20 cellular contexts compared by ENCODE assay signal in genomic region chr2:73886357-73886756, GRCh38. TPM values are rescaled to one million over a fixed set of nuclear protein-coding genes. Genes with fewer than 3 reads are reported as not detected.
DNase-seq lines count a peak whose midpoint lies in the region; ATAC-seq and TF ChIP-seq lines count a peak whose summit lies in the region.
"Had no signal": no experiment of that assay in that cellular context is flagged by ENCODE, and none has a peak within 500 bp of the region (broad histone marks: within the 10 kb centered on the region; RNA-seq: fewer than 3 reads in every experiment).

No MANE protein-coding gene starts in this region.

- no peak overlapping the region for H3K4me2 ChIP-seq in mesenchymal stem cell (ENCODE audit: low read length, poor library complexity, severe bottlenecking)
- H3K4me2 ChIP-seq: BLaER1 had no signal

- H3K4me3 Mint-ChIP-seq in activated CD4-positive, alpha-beta T cell treated with anti-CD3 and anti-CD28 coated beads for 36 hours: no peak overlapping the region
- no peak overlapping the region for H3K4me3 Mint-ChIP-seq in activated T-cell treated with anti-CD3 and anti-CD28 coated beads, Interleukin-2, amount 50 U/mL, for 4 hours
- H3K4me3 Mint-ChIP-seq in neural crest cell: no peak overlapping the region
- H3K4me3 Mint-ChIP-seq: brain, memory B cell, nephron had no signal

- peaks cover 6% of the 10 kb centered on the region for H3K27me3 Mint-ChIP-seq in activated CD4-positive, alpha-beta T cell treated with anti-CD3 and anti-CD28 coated beads for 36 hours
- H3K27me3 Mint-ChIP-seq in activated T-cell treated with anti-CD3 and anti-CD28 coated beads, Interleukin-2, amount 50 U/mL, for 4 hours (ENCODE audit: low read depth): peaks cover 3% of the 10 kb centered on the region
- H3K27me3 Mint-ChIP-seq in neural crest cell (ENCODE audit: low read depth): peaks cover 8% of the 10 kb centered on the region

- H2BK15ac ChIP-seq in mesenchymal stem cell (ENCODE audit: low read depth, poor library complexity, severe bottlenecking): no peak overlapping the region

- H3K27ac Mint-ChIP-seq in activated CD4-positive, alpha-beta T cell treated with anti-CD3 and anti-CD28 coated beads for 36 hours: peak overlapping the region; percentile 78
- peak overlapping the region; percentile 9 for H3K27ac Mint-ChIP-seq in neural crest cell (ENCODE audit: unreplicated experiment)
- H3K27ac Mint-ChIP-seq: brain, memory B cell, nephron had no signal

- H3K4me3 ChIP-seq in colonic mucosa (no peak overlapping the region), mesenchymal stem cell (ENCODE audit: insufficient read depth in 1 of 2, low read depth in 1 of 2, low read length in 2 of 2) (no peak overlapping the region)
- H3K4me3 ChIP-seq: BLaER1, coronary artery, MG63, spleen had no signal

- H3K9me3 ChIP-seq in colonic mucosa: no peaks in the 10 kb centered on the region
- no peaks in the 10 kb centered on the region for H3K9me3 ChIP-seq in mesenchymal stem cell (ENCODE audit: control insufficient read depth, low read length)
- H3K9me3 ChIP-seq: BLaER1, MG63, spleen had no signal

- H3K36me3 ChIP-seq in colonic mucosa (no peaks in the 10 kb centered on the region), mesenchymal stem cell (ENCODE audit: control insufficient read depth in 1 of 2, insufficient read depth in 2 of 2, low read depth in 1 of 2, low read length in 2 of 2) (no peaks in the 10 kb centered on the region)
- H3K36me3 ChIP-seq: BLaER1, MG63, spleen had no signal

- no peak for TF ChIP-seq CTCF in neural crest cell (conservative IDR thresholded peaks at IDR 0.05)
- TF ChIP-seq CTCF in colonic mucosa (IDR thresholded peaks at IDR 0.05): no peak

- no peak overlapping the region for H3K14ac ChIP-seq in mesenchymal stem cell (ENCODE audit: low read length in 2 of 2)

- H2AFZ ChIP-seq in mesenchymal stem cell (ENCODE audit: low read depth, low read length): no peak overlapping the region

- H3K36me3 Mint-ChIP-seq in activated CD4-positive, alpha-beta T cell treated with anti-CD3 and anti-CD28 coated beads for 36 hours (ENCODE audit: low read depth): no peaks in the 10 kb centered on the region
- no peaks in the 10 kb centered on the region for H3K36me3 Mint-ChIP-seq in activated T-cell treated with anti-CD3 and anti-CD28 coated beads, Interleukin-2, amount 50 U/mL, for 4 hours (ENCODE audit: insufficient read depth)
- no peaks in the 10 kb centered on the region for H3K36me3 Mint-ChIP-seq in neural crest cell (ENCODE audit: low read depth)
- H3K36me3 Mint-ChIP-seq: brain, memory B cell had no signal

- no peaks in the 10 kb centered on the region for H3K4me1 ChIP-seq in colonic mucosa
- peaks cover 11% of the 10 kb centered on the region for H3K4me1 ChIP-seq in mesenchymal stem cell (ENCODE audit: control insufficient read depth, insufficient read depth, low read depth, low read length)
- H3K4me1 ChIP-seq: BLaER1, spleen had no signal

- no peaks in the 10 kb centered on the region for H3K27me3 ChIP-seq in colonic mucosa
- peaks cover 0 to 76% of the 10 kb centered on the region in 2 experiments for H3K27me3 ChIP-seq in mesenchymal stem cell (ENCODE audit: control insufficient read depth in 1 of 2, insufficient read depth in 1 of 2, low read length in 2 of 2)
- H3K27me3 ChIP-seq: BLaER1, MG63 had no signal

- no peak overlapping the region for H3K4ac ChIP-seq in mesenchymal stem cell (ENCODE audit: low read depth in 1 of 2, low read length in 2 of 2)

- H3K27ac ChIP-seq in colonic mucosa (no peak overlapping the region), mesenchymal stem cell (ENCODE audit: low read length, poor library complexity, severe bottlenecking) (no peak overlapping the region)
- H3K27ac ChIP-seq: BLaER1, coronary artery, spleen had no signal

- H2BK120ac ChIP-seq in mesenchymal stem cell (ENCODE audit: low read depth, low read length): no peak overlapping the region

- H3K79me1 ChIP-seq in mesenchymal stem cell (replicated peaks; ENCODE audit: low read length, poor library complexity, severe bottlenecking): no peaks in the 10 kb centered on the region

- H3K23ac ChIP-seq in mesenchymal stem cell (ENCODE audit: low read length in 2 of 2): no peak overlapping the region

- CTCF ChIA-PET in activated CD4-positive, alpha-beta T cell treated with anti-CD3 and anti-CD28 coated beads for 36 hours (lab: Charles Lee): no interaction called here

- no peak overlapping the region for H2AK5ac ChIP-seq in mesenchymal stem cell (ENCODE audit: low read length, severe bottlenecking)

- intact Hi-C loops in activated CD4-positive, alpha-beta T cell treated with anti-CD3 and anti-CD28 coated beads for 36 hours (cut with DNase I, micrococcal nuclease): loop anchor here (1.0 to 5.0 kb wide), 4 partner anchors 27 to 55 kb away; partner anchors contain the start of gene DGUOK (in 1 of the 2)
- intact Hi-C loops in colonic mucosa (cut with DNase I): no loop called here

- peaks cover 25% of the 10 kb centered on the region for H3K4me1 Mint-ChIP-seq in activated CD4-positive, alpha-beta T cell treated with anti-CD3 and anti-CD28 coated beads for 36 hours
- peaks cover 21% of the 10 kb centered on the region for H3K4me1 Mint-ChIP-seq in activated T-cell treated with anti-CD3 and anti-CD28 coated beads, Interleukin-2, amount 50 U/mL, for 4 hours (ENCODE audit: low read depth)
- no peaks in the 10 kb centered on the region for H3K4me1 Mint-ChIP-seq in neural crest cell
- H3K4me1 Mint-ChIP-seq: brain, memory B cell, nephron had no signal

- no peak overlapping the region for H2BK5ac ChIP-seq in mesenchymal stem cell (ENCODE audit: low read depth, low read length, poor library complexity, severe bottlenecking)

- H2BK12ac ChIP-seq in mesenchymal stem cell (ENCODE audit: low read length in 2 of 2): no peak overlapping the region

- H4K8ac ChIP-seq in mesenchymal stem cell (ENCODE audit: low read length): no peak overlapping the region

- ATAC-seq in activated CD4-positive, alpha-beta T cell treated with anti-CD3 and anti-CD28 coated beads for 36 hours: peak; percentile 90
- peak; percentile 91 to 94 for ATAC-seq in activated T-cell treated with anti-CD3 and anti-CD28 coated beads, Interleukin-2, amount 50 U/mL, for 4 hours

- H3K9me3 Mint-ChIP-seq in activated CD4-positive, alpha-beta T cell treated with anti-CD3 and anti-CD28 coated beads for 36 hours (ENCODE audit: low read depth): peaks cover 3% of the 10 kb centered on the region
- no peaks in the 10 kb centered on the region for H3K9me3 Mint-ChIP-seq in activated T-cell treated with anti-CD3 and anti-CD28 coated beads, Interleukin-2, amount 50 U/mL, for 4 hours
- H3K9me3 Mint-ChIP-seq in neural crest cell: no peaks in the 10 kb centered on the region
- H3K9me3 Mint-ChIP-seq: brain, memory B cell, nephron had no signal

- no peak overlapping the region for H3K18ac ChIP-seq in mesenchymal stem cell (ENCODE audit: low read depth in 1 of 2, low read length in 2 of 2)

- POLR2A ChIA-PET in activated CD4-positive, alpha-beta T cell treated with anti-CD3 and anti-CD28 coated beads for 36 hours (lab: Charles Lee): interaction anchor here (0.7 kb wide), 1 partner anchor 96 kb away, joined by 7 read pairs; no protein-coding TSS in a partner anchor

- H4K91ac ChIP-seq in mesenchymal stem cell (ENCODE audit: low read length): no peak overlapping the region

- H3K9ac ChIP-seq in colonic mucosa (ENCODE audit: low read depth in 2 of 2, low read length in 2 of 2): no peak overlapping the region
- H3K9ac ChIP-seq in mesenchymal stem cell (ENCODE audit: low read length): no peak overlapping the region
- H3K9ac ChIP-seq: BLaER1 had no signal

- WGBS in mesenchymal stem cell: 91% methylated on average over 3 of the region's 4 CpGs

- peak; percentile 79 for DNase-seq in activated CD4-positive, alpha-beta T cell treated with anti-CD3 and anti-CD28 coated beads for 36 hours
- DNase-seq in activated CD4-positive, alpha-beta T cell treated with anti-CD3 and anti-CD28 coated beads, Interleukin-2, amount 50 U/mL, for 1 hour: no peak
- DNase-seq in activated T-cell treated with anti-CD3 and anti-CD28 coated beads, Interleukin-2, amount 50 U/mL, for 4 hours: no peak
- DNase-seq in neural crest cell (ENCODE audit: low read depth, low spot score) (no peak), colonic mucosa (no peak), mesenchymal stem cell (no peak), occipital lobe (lab: John Stamatoyannopoulos, UW) (no peak)
- DNase-seq in stimulated activated CD8-positive, alpha-beta memory T cell treated with anti-CD3 and anti-CD28 coated beads, Interleukin-4, amount 100 ng/mL, for 24 hours (ENCODE audit: low read depth): peak; percentile 17
- DNase-seq: activated effector memory CD4-positive, alpha-beta T cell treated with Interleukin-2 at 50 U/mL for 16 hours; MG63; NCI-H1694; NCI-H446; spleen had no signal

RNA-seq across cellular contexts. Expression of gene ACTG2, which starts 6.5 kb away (rescaled TPM):
- under 1 TPM in 1 of 2 experiments, not detected in 1; 0.14 TPM for total RNA-seq in activated CD4-positive, alpha-beta T cell treated with anti-CD3 and anti-CD28 coated beads for 36 hours
- total RNA-seq in activated T-cell treated with anti-CD3 and anti-CD28 coated beads, Interleukin-2, amount 50 U/mL, for 4 hours: under 1 TPM; 0.52 to 0.89 (median 0.63) TPM
- 0.39 TPM in 1 of 2 replicates, not detected in the other for total RNA-seq in neural crest cell
- 1,000 to 10,000 TPM in 1 of 2 donors, 10 to 100 TPM in 1; 25.4 to 1,198 TPM for total RNA-seq in colonic mucosa
- 101 TPM for polyA plus RNA-seq in mesenchymal stem cell (2013, experiment 1 of 2)
- polyA plus RNA-seq in mesenchymal stem cell (2013, experiment 2 of 2): 99.5 TPM
- 0.62 TPM for total RNA-seq in occipital lobe
- total RNA-seq: pulmonary artery endothelial cell had no signal
- polyA plus RNA-seq: keratinocyte had no signal

RNA-seq across cellular contexts. Expression of gene DGUOK, which starts 40.3 kb away (rescaled TPM):
- 100 to 1,000 TPM in 1 of 2 experiments, 10 to 100 TPM in 1; 97.6 to 119 TPM for total RNA-seq in activated CD4-positive, alpha-beta T cell treated with anti-CD3 and anti-CD28 coated beads for 36 hours
- total RNA-seq in activated T-cell treated with anti-CD3 and anti-CD28 coated beads, Interleukin-2, amount 50 U/mL, for 4 hours: 10 to 100 TPM; 69.5 to 76.0 (median 74.2) TPM
- total RNA-seq in neural crest cell: 97.7 and 100 TPM in 2 replicates
- total RNA-seq in colonic mucosa: 10 to 100 TPM; 55.0 to 56.3 TPM
- 115 TPM for polyA plus RNA-seq in mesenchymal stem cell (2013, experiment 1 of 2)
- 112 TPM for polyA plus RNA-seq in mesenchymal stem cell (2013, experiment 2 of 2)
- 45.7 TPM for total RNA-seq in occipital lobe

RNA-seq across cellular contexts. Expression of gene STAMBP, which starts 57.6 kb away (rescaled TPM):
- 100 to 1,000 TPM; 104 to 111 TPM for total RNA-seq in activated CD4-positive, alpha-beta T cell treated with anti-CD3 and anti-CD28 coated beads for 36 hours
- total RNA-seq in activated T-cell treated with anti-CD3 and anti-CD28 coated beads, Interleukin-2, amount 50 U/mL, for 4 hours: 10 to 100 TPM; 29.5 to 37.2 (median 30.3) TPM
- total RNA-seq in neural crest cell (37.4 and 44.7 TPM in 2 replicates), colonic mucosa (10 to 100 TPM; 49.5 to 54.7 TPM), occipital lobe (20.4 TPM)
- 41.7 TPM for polyA plus RNA-seq in mesenchymal stem cell (2013, experiment 1 of 2)
- polyA plus RNA-seq in mesenchymal stem cell (2013, experiment 2 of 2): 41.6 TPM

Comparison
In these comparisons a context has a peak if more than half of its experiments do, and no peak if none do; other contexts are left out.
1. DNase-seq: peak in activated CD4-positive, alpha-beta T cell treated with anti-CD3 and anti-CD28 coated beads for 36 hours (single experiment) and stimulated activated CD8-positive, alpha-beta memory T cell treated with anti-CD3 and anti-CD28 coated beads, Interleukin-4, amount 100 ng/mL, for 24 hours (single experiment); none in activated CD4-positive, alpha-beta T cell treated with anti-CD3 and anti-CD28 coated beads, Interleukin-2, amount 50 U/mL, for 1 hour (single experiment), activated T-cell treated with anti-CD3 and anti-CD28 coated beads, Interleukin-2, amount 50 U/mL, for 4 hours (single experiment), neural crest cell (single experiment), colonic mucosa (single experiment), mesenchymal stem cell (single experiment) and occipital lobe (single experiment).
2. RNA of gene ACTG2, which starts 6.5 kb away (total RNA-seq): 25.4 to 1,198 TPM in colonic mucosa; 0.52 to 0.89 TPM in activated T-cell treated with anti-CD3 and anti-CD28 coated beads, Interleukin-2, amount 50 U/mL, for 4 hours, 0.62 TPM in occipital lobe (single experiment), 0.14 TPM in activated CD4-positive, alpha-beta T cell treated with anti-CD3 and anti-CD28 coated beads for 36 hours and 0.39 TPM in neural crest cell; every median in the first group is over 10 times any median in the second.